Comparison of ENCODE assay signal across 1 cellular context in genomic region chr6:147510949-147511590, GRCh38.
A peak's percentile ranks its signal among the peaks of the same experiment; 100 is the strongest.
TF ChIP-seq lines count a peak whose summit lies in the region.

No MANE protein-coding gene starts in this region.

TF ChIP-seq in K562, 482 proteins besides CTCF, POLR2A, EP300 and RAD21 (continued from another document):
- TF ChIP-seq MAFK (IDR thresholded peaks at IDR 0.05; ENCODE audit: low read length) (peak; percentile 26; the same call in 1 of the 2 replicates), MAFG (tag; conservative IDR thresholded peaks at IDR 0.05) (peak; percentile 66), ZNF316 (IDR thresholded peaks at IDR 0.05) (peak; percentile 58), U2AF2 (optimal IDR thresholded peaks at IDR 0.05; ENCODE audit: low read depth, low read length) (no peak), MAFF (IDR thresholded peaks at IDR 0.05; ENCODE audit: low read length) (peak; percentile 14; the same call in 1 of the 2 replicates), C11orf30 (IDR thresholded peaks at IDR 0.05; ENCODE audit: low read depth) (peak; percentile 56; the same call in 1 of the 2 replicates)
